ENCODE assay signal across 31 cellular contexts in genomic region chr19:53782698-53783097, GRCh38. TPM values are rescaled to one million over a fixed set of nuclear protein-coding genes. Genes with fewer than 3 reads are reported as not detected.
A peak's percentile ranks its signal among the peaks of the same experiment; 100 is the strongest.
DNase-seq lines count a peak whose midpoint lies in the region; ATAC-seq and TF ChIP-seq lines count a peak whose summit lies in the region.
"Had no signal": no experiment of that assay in that cellular context is flagged by ENCODE, and none has a peak within 500 bp of the region (broad histone marks: within the 10 kb centered on the region; RNA-seq: fewer than 3 reads in every experiment).

No MANE protein-coding gene starts in this region.

- no peak for ATAC-seq in GM21717 (IDR thresholded peaks at IDR 0.05; ENCODE audit: unreplicated experiment)
- no peak for ATAC-seq in CD8-positive, alpha-beta T cell
- ATAC-seq: K562, T-cell had no signal

- DNase-seq in ELF-1 (ENCODE audit: low read depth, low spot score), result peak; percentile 69
- DNase-seq in endodermal cell, result peak; percentile 61
- DNase-seq in NCI-H2196 treated with DMSO at 0.1 percent for 48 hours (lab: John Stamatoyannopoulos, UW; ENCODE audit: unreplicated experiment), result no peak
- no peak for DNase-seq in colonic mucosa
- DNase-seq in CD8-positive, alpha-beta T cell, result no peak
- DNase-seq: AML-193; CD4-positive, alpha-beta T cell; DMS 273 treated with DMSO at 0.1 percent for 48 hours; DMS79; EL; GF-D8; GM23248; Kasumi-1; MV-4-11; NCI-H1105; NCI-H1436 treated with DMSO at 0.1 percent for 48 hours; NCI-H187 treated with DMSO at 0.1 percent for 48 hours; NCI-H2171 treated with DMSO at 0.1 percent for 48 hours; NCI-H524; NCI-H748 treated with DMSO at 0.1 percent for 48 hours; Right ventricle myocardium superior; RPMI8226; T-cell had no signal

- intact Hi-C loops in colonic mucosa (cut with DNase I), result no loop called here
- intact Hi-C loops in CD8-positive, alpha-beta T cell (cut with DNase I, micrococcal nuclease), result no loop called here

- H3K4me3 ChIP-seq in HUES48 (ENCODE audit: low read depth, low read length) (no peak overlapping the region), endodermal cell (ENCODE audit: low read length) (no peak overlapping the region), iPS-20b (ENCODE audit: low read length) (no peak overlapping the region), colonic mucosa (no peak overlapping the region)
- no peak overlapping the region for H3K4me3 ChIP-seq in CD8-positive, alpha-beta T cell (ENCODE audit: low read depth, low read length)
- H3K4me3 ChIP-seq: BLaER1 treated with 17β-estradiol and CSF1 and Interleukin-3, amounts not matched to agents 10 nM and 100 nM; GM23248; K562; SJSA1 had no signal

- peaks cover 4% of the 10 kb centered on the region for H3K36me3 Mint-ChIP-seq in endodermal cell (ENCODE audit: low read depth)
- H3K36me3 Mint-ChIP-seq in CD8-positive, alpha-beta T cell, result no peaks in the 10 kb centered on the region
- H3K36me3 Mint-ChIP-seq: T-cell had no signal

- H3K27me3 ChIP-seq in HUES48 (ENCODE audit: control insufficient read depth, insufficient read depth, low read length) (no peaks in the 10 kb centered on the region), endodermal cell (ENCODE audit: control insufficient read depth, insufficient read depth, low read length, poor library complexity, severe bottlenecking) (no peaks in the 10 kb centered on the region), iPS-20b (ENCODE audit: insufficient read depth, low read length) (no peaks in the 10 kb centered on the region), colonic mucosa (no peaks in the 10 kb centered on the region)
- H3K27me3 ChIP-seq in CD8-positive, alpha-beta T cell (ENCODE audit: insufficient read depth, low read length), result no peaks in the 10 kb centered on the region
- H3K27me3 ChIP-seq: BLaER1 treated with 17β-estradiol and CSF1 and Interleukin-3, amounts not matched to agents 10 nM and 100 nM; SJSA1 had no signal

- peak overlapping the region; percentile 57 for H3K27ac Mint-ChIP-seq in endodermal cell
- no peak overlapping the region for H3K27ac Mint-ChIP-seq in CD8-positive, alpha-beta T cell
- H3K27ac Mint-ChIP-seq: CD4-positive, alpha-beta T cell; T-cell had no signal

- H3K9me3 ChIP-seq in HUES48 (ENCODE audit: control insufficient read depth, insufficient read depth, low read length), result peaks cover 21% of the 10 kb centered on the region
- no peaks in the 10 kb centered on the region for H3K9me3 ChIP-seq in endodermal cell (ENCODE audit: control insufficient read depth, low read length)
- peaks cover 20% of the 10 kb centered on the region; the same call in 1 of the 2 replicates for H3K9me3 ChIP-seq in iPS-20b (ENCODE audit: insufficient read depth, low read depth, low read length)
- no peaks in the 10 kb centered on the region for H3K9me3 ChIP-seq in colonic mucosa
- no peaks in the 10 kb centered on the region for H3K9me3 ChIP-seq in CD8-positive, alpha-beta T cell (ENCODE audit: low read length)
- H3K9me3 ChIP-seq: BLaER1 treated with 17β-estradiol and CSF1 and Interleukin-3, amounts not matched to agents 10 nM and 100 nM; SJSA1 had no signal

- POLR2A ChIA-PET in CD8-positive, alpha-beta T cell (lab: Charles Lee), result no interaction called here

- H3K36me3 ChIP-seq in HUES48 (ENCODE audit: control insufficient read depth, insufficient read depth, low read length) (no peaks in the 10 kb centered on the region), endodermal cell (ENCODE audit: control insufficient read depth, insufficient read depth, low read length) (no peaks in the 10 kb centered on the region), iPS-20b (ENCODE audit: insufficient read depth, low read depth, low read length) (no peaks in the 10 kb centered on the region), colonic mucosa (no peaks in the 10 kb centered on the region)
- H3K36me3 ChIP-seq in CD8-positive, alpha-beta T cell (ENCODE audit: insufficient read depth, low read length), result no peaks in the 10 kb centered on the region
- H3K36me3 ChIP-seq: BLaER1 treated with 17β-estradiol and CSF1 and Interleukin-3, amounts not matched to agents 10 nM and 100 nM; SJSA1 had no signal

- CTCF ChIA-PET in CD8-positive, alpha-beta T cell (lab: Charles Lee), result no interaction called here

- H3K4me1 ChIP-seq in HUES48 (ENCODE audit: control insufficient read depth, insufficient read depth, low read length) (0 out of 2 replicates have a peak, but pooled peaks cover 2% of the 10 kb centered on the region), endodermal cell (ENCODE audit: control insufficient read depth, insufficient read depth, low read length) (no peaks in the 10 kb centered on the region), iPS-20b (ENCODE audit: insufficient read depth, low read length) (peaks cover 4% of the 10 kb centered on the region; the same call in 1 of the 2 replicates), colonic mucosa (no peaks in the 10 kb centered on the region)
- H3K4me1 ChIP-seq in CD8-positive, alpha-beta T cell (ENCODE audit: insufficient read depth, low read length), result no peaks in the 10 kb centered on the region
- H3K4me1 ChIP-seq: SJSA1 had no signal

- H3K4me3 Mint-ChIP-seq in endodermal cell, result no peak overlapping the region
- H3K4me3 Mint-ChIP-seq in CD8-positive, alpha-beta T cell, result no peak overlapping the region
- H3K4me3 Mint-ChIP-seq: CD4-positive, alpha-beta T cell; T-cell had no signal

- 63 to 84% methylated on average over 2 to 4 of the region's 4 CpGs for WGBS in endodermal cell (ENCODE audit: insufficient coverage in 1 of 2, insufficient read length in 1 of 2), 2 experiments

- no peak for TF ChIP-seq CTCF in endodermal cell (conservative IDR thresholded peaks at IDR 0.05)
- TF ChIP-seq CTCF in colonic mucosa (IDR thresholded peaks at IDR 0.05), result no peak
- TF ChIP-seq CTCF in CD8-positive, alpha-beta T cell (IDR thresholded peaks at IDR 0.05), result no peak

- peaks cover 10% of the 10 kb centered on the region for H3K4me1 Mint-ChIP-seq in endodermal cell
- H3K4me1 Mint-ChIP-seq in CD8-positive, alpha-beta T cell (ENCODE audit: low read depth), result no peaks in the 10 kb centered on the region

- H3K27ac ChIP-seq in HUES48 (ENCODE audit: low read depth, low read length) (peak overlapping the region; percentile 87), endodermal cell (ENCODE audit: low read depth, low read length) (no peak overlapping the region), iPS-20b (ENCODE audit: low read length) (peak overlapping the region; percentile 43), colonic mucosa (no peak overlapping the region)
- no peak overlapping the region for H3K27ac ChIP-seq in CD8-positive, alpha-beta T cell (ENCODE audit: low read depth, low read length)
- H3K27ac ChIP-seq: BLaER1 treated with 17β-estradiol and CSF1 and Interleukin-3, amounts not matched to agents 10 nM and 100 nM; GM23248; HL-60; SJSA1 had no signal

- H3K27me3 Mint-ChIP-seq in endodermal cell (ENCODE audit: insufficient read depth), result no peaks in the 10 kb centered on the region
- peaks cover 9% of the 10 kb centered on the region for H3K27me3 Mint-ChIP-seq in CD8-positive, alpha-beta T cell (ENCODE audit: low read depth)

- peaks cover 34% of the 10 kb centered on the region for H3K9me3 Mint-ChIP-seq in endodermal cell
- no peaks in the 10 kb centered on the region for H3K9me3 Mint-ChIP-seq in CD8-positive, alpha-beta T cell
- H3K9me3 Mint-ChIP-seq: CD4-positive, alpha-beta T cell; T-cell had no signal

- H3K9ac ChIP-seq in HUES48 (ENCODE audit: low read depth, low read length), result no peak overlapping the region; the same call in 1 of the 2 replicates
- H3K9ac ChIP-seq in endodermal cell (ENCODE audit: extremely low read depth, low read length, poor library complexity, severe bottlenecking), result no peak overlapping the region
- H3K9ac ChIP-seq in iPS-20b (ENCODE audit: low read depth, low read length), result peak overlapping the region; percentile 46; the same call in 1 of the 2 replicates
- H3K9ac ChIP-seq in colonic mucosa (ENCODE audit: low read depth in 2 of 2, low read length in 2 of 2), result no peak overlapping the region
- H3K9ac ChIP-seq: BLaER1 treated with 17β-estradiol and CSF1 and Interleukin-3, amounts not matched to agents 10 nM and 100 nM; GM23248 had no signal

RNA-seq across cellular contexts. Expression of gene NLRP12, which starts 41.4 kb away (rescaled TPM):
- total RNA-seq in endodermal cell, result 1 to 10 TPM in 1 of 2 donors, under 1 TPM in 1; 0.20 to 2.6 TPM
- polyA plus RNA-seq in endodermal cell (2013, experiment 1 of 2), result 0.46 TPM
- 0.58 TPM for polyA plus RNA-seq in endodermal cell (2013, experiment 2 of 2)
- under 1 TPM in 1 of 2 donors, not detected in 1; 0.11 TPM for total RNA-seq in colonic mucosa
- total RNA-seq in CD8-positive, alpha-beta T cell, result not detected
- total RNA-seq: GM23248, K562, M059J, SJSA1, T-cell had no signal
- polyA plus RNA-seq: GM23248, K562 had no signal

Comparison
In these comparisons a context has a peak if more than half of its experiments do, and no peak if none do; other contexts are left out.
1. DNase-seq: peak in ELF-1 (single experiment) and endodermal cell (single experiment); none in NCI-H2196 treated with DMSO at 0.1 percent for 48 hours (single experiment), colonic mucosa (single experiment) and CD8-positive, alpha-beta T cell (0 of 7).
2. H3K27ac ChIP-seq: peak in HUES48 (single experiment) and iPS-20b (single experiment); none in endodermal cell (single experiment), colonic mucosa (single experiment) and CD8-positive, alpha-beta T cell (single experiment).